In the genomic region with DNA sequence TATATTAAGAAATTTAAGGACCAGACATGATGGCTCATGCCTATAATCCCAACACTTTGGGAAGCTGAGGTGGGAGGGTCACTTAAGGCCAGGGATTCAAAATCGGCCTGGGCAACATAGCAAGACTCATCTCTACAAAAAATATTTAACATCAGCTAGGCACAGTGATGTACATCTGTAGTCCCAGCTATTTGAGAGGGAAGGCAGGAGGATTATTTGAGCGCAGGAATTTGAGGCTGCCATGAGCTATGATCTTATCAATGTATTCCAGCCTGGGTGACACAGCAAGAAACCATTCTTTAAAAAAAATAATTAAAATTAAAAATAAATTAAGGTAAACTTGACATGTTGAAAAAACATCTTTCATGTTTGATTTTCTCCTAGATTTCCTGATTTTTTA, we compare ENCODE assay signal across 23 cellular contexts.
"Had no signal": no experiment of that assay in that cellular context is flagged by ENCODE, and none has a peak within 500 bp of the region (broad histone marks: within the 10 kb centered on the region; RNA-seq: fewer than 3 reads in every experiment).

No MANE protein-coding gene starts in this region.

- H3K4me1 ChIP-seq: colonic mucosa, esophagus muscularis mucosa, esophagus squamous epithelium, foreskin keratinocyte, gastrocnemius medialis, gastroesophageal sphincter, heart left ventricle, heart right ventricle had no signal

- H3K36me3 ChIP-seq: colonic mucosa, esophagus muscularis mucosa, esophagus squamous epithelium, gastrocnemius medialis, gastroesophageal sphincter, heart left ventricle, heart right ventricle had no signal

- H3K27me3 ChIP-seq: colonic mucosa, dorsolateral prefrontal cortex, esophagus muscularis mucosa, esophagus squamous epithelium, foreskin keratinocyte, gastrocnemius medialis, gastroesophageal sphincter, heart left ventricle, heart right ventricle had no signal

- DNase-seq: colonic mucosa; cortex of kidney; dermis blood vessel endothelial cell; dorsolateral prefrontal cortex; effector CD4-positive, alpha-beta T cell; effector CD8-positive, alpha-beta T cell; effector memory CD4-positive, alpha-beta T cell; effector memory CD8-positive, alpha-beta T cell; endodermal cell; erythroblast; esophagus squamous epithelium; foreskin fibroblast; foreskin keratinocyte; foreskin melanocyte; gastrocnemius medialis; glutamatergic neuron; head of caudate nucleus; heart left ventricle; heart right ventricle had no signal

- H3K9me3 ChIP-seq: colonic mucosa, gastrocnemius medialis had no signal

- H3K27ac ChIP-seq: colonic mucosa, coronary artery, dorsolateral prefrontal cortex, epithelial cell of prostate, esophagus muscularis mucosa, esophagus squamous epithelium, foreskin keratinocyte, gastrocnemius medialis, gastroesophageal sphincter, heart left ventricle, heart right ventricle had no signal

- H3K4me3 ChIP-seq: colonic mucosa, coronary artery, dorsolateral prefrontal cortex, esophagus muscularis mucosa, esophagus squamous epithelium, gastrocnemius medialis, gastroesophageal sphincter, heart left ventricle, heart right ventricle had no signal
